In genomic region chr2:37563375-37564011, GRCh38 we compare ENCODE assay signal across 2 cellular contexts.
TF ChIP-seq lines count a peak whose summit lies in the region.

No MANE protein-coding gene starts in this region.

TF ChIP-seq in IMR-90, 13 proteins besides CTCF, POLR2A, EP300 and RAD21:
- TF ChIP-seq USF2 (IDR thresholded peaks at IDR 0.05; ENCODE audit: low read depth, low read length): no peak
- TF ChIP-seq SMC3 (IDR thresholded peaks at IDR 0.05; ENCODE audit: low read depth, low read length): no peak
- TF ChIP-seq FOS (IDR thresholded peaks at IDR 0.05; ENCODE audit: low read depth, low read length): no peak
- no peak for TF ChIP-seq ELK1 (IDR thresholded peaks at IDR 0.05; ENCODE audit: borderline replicate concordance, low read depth, low read length)
- no peak for TF ChIP-seq MAFK (IDR thresholded peaks at IDR 0.05; ENCODE audit: low read depth, low read length)
- TF ChIP-seq RFX5 (IDR thresholded peaks at IDR 0.05; ENCODE audit: low read depth, low read length): no peak
- no peak for TF ChIP-seq MAZ (IDR thresholded peaks at IDR 0.05; ENCODE audit: borderline replicate concordance, low read depth, low read length)
- no peak for TF ChIP-seq RCOR1 (IDR thresholded peaks at IDR 0.05; ENCODE audit: insufficient replicate concordance, low read length)
- TF ChIP-seq NFE2L2 (IDR thresholded peaks at IDR 0.05; ENCODE audit: low read depth, low read length): no peak
- no peak for TF ChIP-seq CHD1 (IDR thresholded peaks at IDR 0.05; ENCODE audit: low read depth, low read length)
- no peak for TF ChIP-seq BHLHE40 (IDR thresholded peaks at IDR 0.05; ENCODE audit: low read depth, low read length)
- TF ChIP-seq CEBPB (IDR thresholded peaks at IDR 0.05; ENCODE audit: low read depth, low read length): no peak
- TF ChIP-seq MXI1 (IDR thresholded peaks at IDR 0.05; ENCODE audit: borderline replicate concordance, low read depth, low read length): no peak

TF ChIP-seq in endothelial cell of umbilical vein, 7 proteins besides CTCF, POLR2A, EP300 and RAD21:
- TF ChIP-seq POLR2AphosphoS5 (IDR thresholded peaks at IDR 0.05; ENCODE audit: insufficient read depth, low read depth, low read length): no peak
- TF ChIP-seq MYC (IDR thresholded peaks at IDR 0.05; ENCODE audit: low read depth, low read length): no peak
- TF ChIP-seq GATA2 (IDR thresholded peaks at IDR 0.05; ENCODE audit: insufficient read depth, insufficient read length, low read depth, low read length): no peak
- TF ChIP-seq JUN (IDR thresholded peaks at IDR 0.05; ENCODE audit: borderline replicate concordance, insufficient read depth, insufficient read length, low read depth): no peak
- no peak for TF ChIP-seq FOS (IDR thresholded peaks at IDR 0.05; ENCODE audit: borderline replicate concordance, insufficient read depth, low read length)
- no peak for TF ChIP-seq MAX (IDR thresholded peaks at IDR 0.05; ENCODE audit: insufficient read depth, insufficient read length)
- TF ChIP-seq EZH2 (IDR thresholded peaks at IDR 0.05; ENCODE audit: borderline replicate concordance, low read depth, low read length, severe bottlenecking): no peak
